Comparison of ENCODE assay signal across 28 cellular contexts in the genomic region with DNA sequence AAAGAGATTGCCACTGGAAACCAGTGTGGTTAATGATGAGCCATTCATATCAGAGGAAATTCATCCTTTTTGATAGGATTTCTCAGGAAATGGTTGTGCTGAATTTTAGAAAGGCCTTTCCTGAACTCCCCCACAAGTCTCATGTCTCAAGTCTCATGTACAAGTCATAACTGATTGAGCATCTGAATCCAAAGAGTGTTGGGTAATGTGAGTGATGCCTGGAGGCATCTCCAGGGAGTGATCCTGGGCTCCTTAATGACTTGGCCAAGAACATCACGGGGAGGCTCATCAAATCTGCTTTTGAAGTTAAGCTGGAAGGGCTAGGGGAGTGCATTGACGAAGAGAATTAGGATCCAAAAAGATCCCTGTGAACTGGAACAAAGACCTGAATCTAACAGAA.
"Had no signal": no experiment of that assay in that cellular context is flagged by ENCODE, and none has a peak within 500 bp of the region (broad histone marks: within the 10 kb centered on the region; RNA-seq: fewer than 3 reads in every experiment).

No MANE protein-coding gene starts in this region.

- H3K9me3 Mint-ChIP-seq: mesothelial cell of epicardium; naive thymus-derived CD4-positive, alpha-beta T cell; natural killer cell treated with Interleukin-12 subunit alpha and Interleukin-12 subunit beta and Interleukin-15 and Interleukin-18, amount 100 ng/mL, for 72 hours; neural crest cell; stimulated activated naive B cell treated with anti-CD40 and anti-IgM and Interleukin-4, amounts not matched to agents 10 μg/mL and 1 μg/mL and 100 μg/mL, for 72 hours had no signal

- FAIRE-seq: islet of Langerhans, urothelium cell line had no signal

- H3K4me1 Mint-ChIP-seq: immature natural killer cell; mesothelial cell of epicardium; naive thymus-derived CD4-positive, alpha-beta T cell; stimulated activated naive B cell treated with anti-CD40 and anti-IgM and Interleukin-4, amounts not matched to agents 10 μg/mL and 1 μg/mL and 100 μg/mL, for 72 hours had no signal

- H3K36me3 Mint-ChIP-seq: immature natural killer cell; mesothelial cell of epicardium; naive thymus-derived CD4-positive, alpha-beta T cell; natural killer cell treated with Interleukin-12 subunit alpha and Interleukin-12 subunit beta and Interleukin-15 and Interleukin-18, amount 100 ng/mL, for 72 hours; stimulated activated naive B cell treated with anti-CD40 and anti-IgM and Interleukin-4, amounts not matched to agents 10 μg/mL and 1 μg/mL and 100 μg/mL, for 72 hours had no signal

- H3K4me3 ChIP-seq: left ventricle myocardium inferior, lung, mucosa of descending colon, psoas muscle, right atrium auricular region, right lobe of liver, skin epidermis, stomach, testis, thyroid gland, transverse colon, upper lobe of right lung had no signal

- ATAC-seq: mucosa of descending colon; naive thymus-derived CD4-positive, alpha-beta T cell; psoas muscle; right lobe of liver; stimulated activated naive B cell treated with anti-CD40 and anti-IgM and Interleukin-4, amounts not matched to agents 10 μg/mL and 1 μg/mL and 100 μg/mL, for 72 hours; stimulated activated naive CD8-positive, alpha-beta T cell treated with anti-CD3 and anti-CD28 coated beads, Interleukin-15, Interleukin-2, amounts not matched to agents 100 U/mL and 50 U/mL, for 24 hours; upper lobe of right lung had no signal

- H3K27me3 ChIP-seq: right atrium auricular region, right lobe of liver, stomach, testis, thyroid gland, transverse colon, upper lobe of right lung had no signal

- H3K27me3 Mint-ChIP-seq: stimulated activated naive B cell treated with anti-CD40 and anti-IgM and Interleukin-4, amounts not matched to agents 10 μg/mL and 1 μg/mL and 100 μg/mL, for 72 hours had no signal

- H3K36me3 ChIP-seq: left ventricle myocardium inferior, right atrium auricular region, right lobe of liver, stomach, thyroid gland, transverse colon, upper lobe of right lung had no signal

- H3K27ac Mint-ChIP-seq: immature natural killer cell; mesothelial cell of epicardium; naive thymus-derived CD4-positive, alpha-beta T cell; natural killer cell treated with Interleukin-12 subunit alpha and Interleukin-12 subunit beta and Interleukin-15 and Interleukin-18, amount 100 ng/mL, for 72 hours; stimulated activated naive B cell treated with anti-CD40 and anti-IgM and Interleukin-4, amounts not matched to agents 10 μg/mL and 1 μg/mL and 100 μg/mL, for 72 hours had no signal

- DNase-seq: hippocampal formation; immature natural killer cell; left ventricle myocardium inferior; mesendoderm; mucosa of descending colon; naive thymus-derived CD4-positive, alpha-beta T cell; nucleus accumbens; psoas muscle; right lobe of liver; stimulated activated CD4-positive, alpha-beta T cell treated with anti-CD3 and anti-CD28 coated beads, Interleukin-12 subunit alpha, Interleukin-12 subunit beta, amount 100 ng/mL, for 4 hours; stimulated activated CD4-positive, alpha-beta T cell treated with anti-CD3 and anti-CD28 coated beads, Interleukin-15, amount 100 ng/mL, for 24 hours; stimulated activated CD4-positive, alpha-beta T cell treated with anti-CD3 and anti-CD28 coated beads, Interleukin-2, amount 100 ng/mL, for 24 hours; stimulated activated CD4-positive, alpha-beta T cell treated with anti-CD3 and anti-CD28 coated beads, Interleukin-4, amount 100 ng/mL, for 1 hour; stimulated activated naive B cell treated with anti-CD40 and anti-IgM and Interleukin-4, amounts not matched to agents 10 μg/mL and 1 μg/mL and 100 μg/mL, for 72 hours; stimulated activated naive CD8-positive, alpha-beta T cell treated with anti-CD3 and anti-CD28 coated beads, Interleukin-15, Interleukin-2, amounts not matched to agents 100 U/mL and 50 U/mL, for 24 hours; stomach; testis; thyroid gland; transverse colon; upper lobe of right lung had no signal

- H3K4me3 Mint-ChIP-seq: immature natural killer cell; mesothelial cell of epicardium; naive thymus-derived CD4-positive, alpha-beta T cell; natural killer cell treated with Interleukin-12 subunit alpha and Interleukin-12 subunit beta and Interleukin-15 and Interleukin-18, amount 100 ng/mL, for 72 hours; neural crest cell; stimulated activated naive B cell treated with anti-CD40 and anti-IgM and Interleukin-4, amounts not matched to agents 10 μg/mL and 1 μg/mL and 100 μg/mL, for 72 hours had no signal
